ENCODE assay signal across 16 cellular contexts in genomic region chr10:60470091-60470490, GRCh38.
DNase-seq lines count a peak whose midpoint lies in the region; ATAC-seq and TF ChIP-seq lines count a peak whose summit lies in the region.
"Had no signal": no experiment of that assay in that cellular context is flagged by ENCODE, and none has a peak within 500 bp of the region (broad histone marks: within the 10 kb centered on the region; RNA-seq: fewer than 3 reads in every experiment).

No MANE protein-coding gene starts in this region.

- H3K9ac ChIP-seq in skeletal muscle satellite cell (ENCODE audit: low read depth, low read length): no peak overlapping the region
- H3K9ac ChIP-seq: BLaER1, GM23248 had no signal

- POLR2A ChIA-PET in Panc1 (lab: Charles Lee): no interaction called here

- CTCF ChIA-PET in Panc1 (lab: Charles Lee): no interaction called here

- H3K27ac ChIP-seq in Panc1 (ENCODE audit: low read length) (peak overlapping the region; percentile 29; the same call in 1 of the 2 replicates), dorsolateral prefrontal cortex (peak overlapping the region in 34 of 59 donors; percentile 1 to 75 (median 39))
- H3K27ac ChIP-seq: BLaER1, C4-2B, GM23248 had no signal

- no TSS peak for BruUV-seq in Panc1 (replicated peaks; lab: Mats Ljungman, UMichigan)

- H3K9me3 ChIP-seq in Panc1 (ENCODE audit: control insufficient read depth, insufficient read depth, low read depth, low read length): no peaks in the 10 kb centered on the region
- H3K9me3 ChIP-seq in skeletal muscle satellite cell (replicated peaks; ENCODE audit: low read length): no peaks in the 10 kb centered on the region
- H3K9me3 ChIP-seq: BLaER1, Caco-2 had no signal

- in situ Hi-C loops in Panc1 (cut with HindIII; ENCODE audit: low pct_unique_long_range_greater_than_20kb, low sequenced_read_pairs): no loop called here

- H3K27me3 ChIP-seq in Panc1 (ENCODE audit: control insufficient read depth, insufficient read depth, low read length) (no peaks in the 10 kb centered on the region), dorsolateral prefrontal cortex (no peaks in the 10 kb centered on the region), skeletal muscle satellite cell (ENCODE audit: control insufficient read depth, insufficient read depth, low read length) (no peaks in the 10 kb centered on the region)
- H3K27me3 ChIP-seq: BLaER1 had no signal

- intact Hi-C loops in Panc1 (cut with micrococcal nuclease; ENCODE audit: unreplicated experiment) (no loop called here), dorsolateral prefrontal cortex (cut with DNase I) (no loop called here)

- peak overlapping the region; percentile 35 for H3K4me2 ChIP-seq in skeletal muscle satellite cell (ENCODE audit: low read length)
- H3K4me2 ChIP-seq: BLaER1 had no signal

- TF ChIP-seq CTCF in Panc1 (IDR thresholded peaks at IDR 0.05): no peak
- no peak for TF ChIP-seq CTCF in dorsolateral prefrontal cortex (IDR thresholded peaks at IDR 0.05 in 54 of 56, conservative IDR thresholded peaks at IDR 0.05 in 2 of 56; ENCODE audit: low read depth in 1 of 56, partially characterized antibody in 56 of 56)

- no peaks in the 10 kb centered on the region for H3K36me3 ChIP-seq in Panc1 (ENCODE audit: control insufficient read depth, insufficient read depth, low read length)
- H3K36me3 ChIP-seq in skeletal muscle satellite cell (ENCODE audit: insufficient read depth, low read length): no peaks in the 10 kb centered on the region
- H3K36me3 ChIP-seq: BLaER1 had no signal

- DNase-seq in Panc1 (ENCODE audit: low read depth, low spot score) (no peak), dorsolateral prefrontal cortex (no peak)
- DNase-seq: Caco-2; CD4-positive, CD25-positive, alpha-beta regulatory T cell; CD8-positive, alpha-beta T cell; DMS153; DND-41; GM23248; H7; HCEC 1CT had no signal

- H3K4me1 ChIP-seq in Panc1 (ENCODE audit: control insufficient read depth, insufficient read depth, low read length) (peaks cover 12% of the 10 kb centered on the region), skeletal muscle satellite cell (ENCODE audit: control insufficient read depth, insufficient read depth, low read length) (peaks cover 43% of the 10 kb centered on the region)
- H3K4me1 ChIP-seq: BLaER1, Caco-2 had no signal

- ATAC-seq in Panc1 (no peak), GM21825 (IDR thresholded peaks at IDR 0.05; ENCODE audit: unreplicated experiment) (no peak), HG03280 (IDR thresholded peaks at IDR 0.05; ENCODE audit: unreplicated experiment) (no peak), HG02852 (IDR thresholded peaks at IDR 0.05; ENCODE audit: unreplicated experiment) (no peak)
- ATAC-seq: CD8-positive, alpha-beta T cell had no signal

- H3K4me3 ChIP-seq in Panc1 (ENCODE audit: low read depth in 2 of 2, low read length in 2 of 2) (no peak overlapping the region), dorsolateral prefrontal cortex (no peak overlapping the region), skeletal muscle satellite cell (ENCODE audit: low read length) (no peak overlapping the region)
- H3K4me3 ChIP-seq: BLaER1, GM23248 had no signal
